Comparison of ENCODE assay signal across 24 cellular contexts in the genomic region with DNA sequence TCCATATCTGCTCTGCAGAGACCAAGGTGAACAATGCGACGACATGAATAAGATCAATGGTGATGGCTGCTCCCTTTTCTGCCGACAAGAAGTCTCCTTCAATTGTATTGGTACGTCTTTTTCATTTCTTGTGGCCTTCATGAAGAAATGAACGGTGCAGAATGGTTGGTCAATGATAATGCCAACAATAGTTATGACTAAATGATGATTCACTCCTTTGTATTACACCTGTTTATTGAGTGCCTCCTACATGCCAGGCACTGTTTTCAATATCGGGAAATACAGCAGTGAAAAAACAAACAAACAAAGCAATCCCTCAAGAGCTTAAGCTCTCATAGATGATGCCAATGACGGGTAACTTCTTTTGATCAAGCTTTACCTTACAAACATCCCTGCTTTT.
"Had no signal": no experiment of that assay in that cellular context is flagged by ENCODE, and none has a peak within 500 bp of the region (broad histone marks: within the 10 kb centered on the region; RNA-seq: fewer than 3 reads in every experiment).

No MANE protein-coding gene starts in this region.

- DNase-seq: activated CD4-positive, alpha-beta T cell treated with anti-CD3 and anti-CD28 coated beads, Interleukin-2, amount 10 ng/mL, durations not matched to agents 24 days and 14 days; activated CD8-positive, alpha-beta memory T cell treated with anti-CD3 and anti-CD28 coated beads, Interleukin-2, amount 10 ng/mL, durations not matched to agents 7 days and 5 days; activated CD8-positive, alpha-beta T cell treated with anti-CD3 and anti-CD28 coated beads for 36 hours; activated gamma-delta T cell; activated naive CD4-positive, alpha-beta T cell treated with anti-CD3 and anti-CD28 coated beads, Interleukin-2, amount 50 U/mL, for 16 hours; activated naive CD8-positive, alpha-beta T cell treated with anti-CD3 and anti-CD28 coated beads, Interleukin-2, amount 50 U/mL, for 24 hours; activated T-cell treated with anti-CD3 and anti-CD28 coated beads for 4 hours; body of pancreas; caudate nucleus; effector CD4-positive, alpha-beta T cell; erythroblast; left ventricle myocardium inferior; mammary epithelial cell; mucosa of descending colon; nephron progenitor cell; occipital lobe; retina; stimulated activated CD4-positive, alpha-beta T cell treated with anti-CD3 and anti-CD28 coated beads, Interleukin-4, amount 100 ng/mL, for 24 hours; substantia nigra; thyroid gland; upper lobe of right lung had no signal

- H2AFZ ChIP-seq: hepatocyte had no signal

- H3K27ac ChIP-seq: body of pancreas, foreskin keratinocyte, hepatocyte, left ventricle myocardium inferior, thyroid gland, upper lobe of right lung had no signal

- H3K79me2 ChIP-seq: hepatocyte had no signal

- H3K36me3 ChIP-seq: left ventricle myocardium inferior, thyroid gland, upper lobe of right lung had no signal

- H3K27me3 ChIP-seq: body of pancreas, foreskin keratinocyte, hepatocyte, thyroid gland, upper lobe of right lung had no signal

- H3K4me1 ChIP-seq: body of pancreas, left ventricle myocardium inferior, thyroid gland, upper lobe of right lung had no signal

- H3K4me3 ChIP-seq: body of pancreas, hepatocyte, left ventricle myocardium inferior, mucosa of descending colon, thyroid gland, upper lobe of right lung had no signal

- FAIRE-seq: endometrium had no signal

- H3K9me3 ChIP-seq: body of pancreas, left ventricle myocardium inferior, mucosa of descending colon, thyroid gland, upper lobe of right lung had no signal

- ATAC-seq: activated CD8-positive, alpha-beta memory T cell treated with anti-CD3 and anti-CD28 coated beads, Interleukin-2, amount 10 ng/mL, durations not matched to agents 7 days and 5 days; activated CD8-positive, alpha-beta T cell treated with anti-CD3 and anti-CD28 coated beads for 36 hours; activated naive CD8-positive, alpha-beta T cell treated with anti-CD3 and anti-CD28 coated beads, Interleukin-2, amount 50 U/mL, for 24 hours; body of pancreas; foreskin keratinocyte; mucosa of descending colon; upper lobe of right lung had no signal

- H3K4me2 ChIP-seq: hepatocyte had no signal
